In the genomic region with DNA sequence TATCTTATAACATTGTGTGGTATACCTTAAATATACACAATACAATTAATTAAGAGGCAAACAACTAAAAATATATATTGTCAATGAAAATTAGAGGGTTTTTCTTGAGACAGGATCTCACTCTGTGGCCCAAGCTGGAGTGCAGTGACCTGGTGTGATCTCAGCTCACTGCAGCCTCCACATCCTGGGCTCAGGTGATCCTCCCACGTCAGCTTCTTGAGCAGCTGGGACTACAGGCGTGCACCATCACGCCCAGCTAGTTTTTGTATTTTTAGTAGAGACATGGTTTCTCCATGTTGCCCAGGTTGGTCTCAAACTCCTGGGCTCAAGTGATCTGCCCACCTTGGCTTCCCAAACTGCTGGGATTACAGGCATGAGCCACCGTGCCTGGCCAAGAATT, we compare ENCODE assay signal across 6 cellular contexts.
DNase-seq lines count a peak whose midpoint lies in the region; ATAC-seq, FAIRE-seq and TF ChIP-seq lines count a peak whose summit lies in the region.
"Not testable (repeated sequence)": the region's sequence is repeated elsewhere in the genome, so short reads cannot be mapped to it uniquely, and the experiment has no call there.

No MANE protein-coding gene starts in this region.

- not testable (repeated sequence) for DNase-seq in GM12878 (ENCODE audit: low read depth, low spot score); keratinocyte (ENCODE audit: low read depth, low spot score)
- DNase-seq in mammary epithelial cell: peak; percentile 68
- peak; percentile 70 for DNase-seq in epithelial cell of esophagus (ENCODE audit: low read depth)

- not testable (repeated sequence) for TF ChIP-seq RAD21 in GM12878 (IDR thresholded peaks at IDR 0.05; ENCODE audit: insufficient read depth, low read depth, low read length)

- not testable (repeated sequence) for H3K36me3 ChIP-seq in BLaER1 treated with 17β-estradiol and CSF1 and Interleukin-3, amounts not matched to agents 10 nM and 100 nM; GM12878 (ENCODE audit: control insufficient read depth in 2 of 2, insufficient read depth in 2 of 2, low read length in 1 of 2); mammary epithelial cell (ENCODE audit: insufficient read depth, low read length); keratinocyte (ENCODE audit: control insufficient read depth in 2 of 2, extremely low read depth in 1 of 2, insufficient read depth in 2 of 2, low read length in 2 of 2)

- not testable (repeated sequence) for TF ChIP-seq CTCF in GM12878 (IDR thresholded peaks at IDR 0.05 in 2 of 3, conservative IDR thresholded peaks at IDR 0.05 in 1 of 3; ENCODE audit: control insufficient read depth in 2 of 3, extremely low read depth in 1 of 3, insufficient read depth in 1 of 3, low read depth in 3 of 3, low read length in 3 of 3); mammary epithelial cell (conservative IDR thresholded peaks at IDR 0.05 in 1 of 2, IDR thresholded peaks at IDR 0.05 in 1 of 2; ENCODE audit: extremely low read depth in 1 of 2, insufficient read depth in 1 of 2, low read depth in 1 of 2, low read length in 2 of 2); epithelial cell of esophagus (IDR thresholded peaks at IDR 0.05; ENCODE audit: insufficient read depth, low read depth, low read length, missing control alignments); keratinocyte (optimal IDR thresholded peaks at IDR 0.05 in 1 of 3, IDR thresholded peaks at IDR 0.05 in 1 of 3, conservative IDR thresholded peaks at IDR 0.05 in 1 of 3; ENCODE audit: extremely low read depth in 1 of 3, insufficient read depth in 2 of 3, low read length in 3 of 3)

- not testable (repeated sequence) for TF ChIP-seq POLR2A in GM12878 (IDR thresholded peaks at IDR 0.05; ENCODE audit: low read depth, low read length)

- BruUV-seq in GM12878 (replicated peaks; lab: Mats Ljungman, UMichigan); mammary epithelial cell (replicated peaks; lab: Mats Ljungman, UMichigan): not testable (repeated sequence)

- dilution Hi-C loops in mammary epithelial cell (cut with HindIII; ENCODE audit: low sequenced_read_pairs); keratinocyte (cut with MboI; ENCODE audit: extremely low pct_ligation_motif_present, low sequenced_read_pairs): not testable (repeated sequence)

- intact Hi-C loops in GM12878 (cut with micrococcal nuclease; ENCODE audit: unreplicated experiment): not testable (repeated sequence)
- intact Hi-C loops in mammary epithelial cell (cut with micrococcal nuclease): loop anchor here (2.0 to 10.0 kb wide), 2 partner anchors 131 to 155 kb away; no protein-coding TSS in a partner anchor

- not testable (repeated sequence) for H3K9ac ChIP-seq in BLaER1 treated with 17β-estradiol and CSF1 and Interleukin-3, amounts not matched to agents 10 nM and 100 nM; GM12878 (ENCODE audit: control insufficient read depth, insufficient read depth, low read length); mammary epithelial cell (ENCODE audit: insufficient read depth, low read length); keratinocyte (ENCODE audit: control insufficient read depth, extremely low read depth, insufficient read depth, low read length)

- not testable (repeated sequence) for H3K79me2 ChIP-seq in GM12878 (ENCODE audit: control insufficient read depth, insufficient read depth, low read length); mammary epithelial cell (ENCODE audit: insufficient read depth, low read length); keratinocyte (ENCODE audit: control insufficient read depth, insufficient read depth, low read length)

- in situ Hi-C loops in GM12878 (cut with MboI): not testable (repeated sequence)
- in situ Hi-C loops in mammary epithelial cell (cut with MboI; ENCODE audit: low sequenced_read_pairs in 2 of 2): loop anchor here in 1 of 2 donors (10.0 kb wide), 1 partner anchor 131 kb away; no protein-coding TSS in a partner anchor

- not testable (repeated sequence) for H2AFZ ChIP-seq in GM12878 (ENCODE audit: control insufficient read depth, low read depth, low read length); mammary epithelial cell (ENCODE audit: low read depth, low read length)
- peak overlapping the region; percentile 14 for H2AFZ ChIP-seq in keratinocyte (ENCODE audit: control insufficient read depth, low read length)

- SMC1A ChIA-PET in GM12878 (lab: Charles Lee; ENCODE audit: uncharacterized antibody, unreplicated experiment): interaction anchor here (1.1 to 2.0 kb wide), 8 partner anchors 10 to 116 kb away, joined by 3 to 7 read pairs (median 3); no protein-coding TSS in a partner anchor

- RAD21 ChIA-PET in GM12878 (lab: Charles Lee; ENCODE audit: unreplicated experiment): interaction anchor here (0.7 to 1.6 kb wide), 3 partner anchors 10 to 31 kb away, joined by 3 to 5 read pairs (median 4); no protein-coding TSS in a partner anchor

- not testable (repeated sequence) for H3K9me1 ChIP-seq in keratinocyte (ENCODE audit: control insufficient read depth, extremely low read depth, insufficient read depth, low read length)

- H3K4me3 ChIP-seq in BLaER1 treated with 17β-estradiol and CSF1 and Interleukin-3, amounts not matched to agents 10 nM and 100 nM; GM12878; mammary epithelial cell (replicated peaks in 1 of 3; ENCODE audit: insufficient read depth in 1 of 3, low read depth in 2 of 3, low read length in 3 of 3); epithelial cell of esophagus (ENCODE audit: low read length); keratinocyte (ENCODE audit: control insufficient read depth in 2 of 3, extremely low read depth in 1 of 3, insufficient read depth in 2 of 3, low read depth in 1 of 3, low read length in 3 of 3): not testable (repeated sequence)

- CTCF ChIA-PET in GM12878 (lab: Yijun Ruan, JAX): interaction anchor here (0.8 to 1.3 kb wide), 3 partner anchors 10 to 144 kb away, joined by 3 to 4 read pairs (median 4); no protein-coding TSS in a partner anchor
- CTCF ChIA-PET in mammary epithelial cell (lab: Charles Lee; ENCODE audit: low non-redundant PET): not testable (repeated sequence)

- H3K4me1 ChIP-seq in BLaER1 treated with 17β-estradiol and CSF1 and Interleukin-3, amounts not matched to agents 10 nM and 100 nM: peaks cover 0 to 12% (median 10%) of the 10 kb centered on the region in 10 experiments; a peak in 13 of 20 replicates
- H3K4me1 ChIP-seq in GM12878 (ENCODE audit: control insufficient read depth, insufficient read depth, low read length); mammary epithelial cell (ENCODE audit: insufficient read depth, low read length); keratinocyte (ENCODE audit: control insufficient read depth, extremely low read depth, insufficient read depth, low read length): not testable (repeated sequence)

- FAIRE-seq in GM12878 (lab: Jason Lieb, UNC); keratinocyte (lab: Jason Lieb, UNC): not testable (repeated sequence)

- peak overlapping the region in 9 of 11 experiments; percentile 3 to 72 (median 52); a peak in 14 of 22 replicates for H3K4me2 ChIP-seq in BLaER1 treated with 17β-estradiol and CSF1 and Interleukin-3, amounts not matched to agents 10 nM and 100 nM
- H3K4me2 ChIP-seq in GM12878 (ENCODE audit: control insufficient read depth, insufficient read depth): not testable (repeated sequence)
- H3K4me2 ChIP-seq in mammary epithelial cell (ENCODE audit: insufficient read depth, low read depth, low read length): peak overlapping the region; percentile 26
- peak overlapping the region; percentile 25 for H3K4me2 ChIP-seq in keratinocyte (ENCODE audit: control insufficient read depth, extremely low read depth, insufficient read depth, low read depth, low read length)

- H3K27ac ChIP-seq in BLaER1 treated with 17β-estradiol and CSF1 and Interleukin-3, amounts not matched to agents 10 nM and 100 nM: peak overlapping the region in 8 of 11 experiments; percentile 10 to 59 (median 36); a peak in 12 of 22 replicates
- not testable (repeated sequence) for H3K27ac ChIP-seq in GM12878 (ENCODE audit: control insufficient read depth, insufficient read depth); keratinocyte (ENCODE audit: control insufficient read depth, insufficient read depth, low read length)
- H3K27ac ChIP-seq in mammary epithelial cell (ENCODE audit: insufficient read depth, low read depth, low read length): peak overlapping the region; percentile 37

- H3K27me3 ChIP-seq in BLaER1 treated with 17β-estradiol and CSF1 and Interleukin-3, amounts not matched to agents 10 nM and 100 nM; GM12878 (replicated peaks in 1 of 2; ENCODE audit: control insufficient read depth in 2 of 2, insufficient read depth in 2 of 2, low read length in 1 of 2); mammary epithelial cell (ENCODE audit: insufficient read depth, low read length); keratinocyte (ENCODE audit: control insufficient read depth, extremely low read depth, insufficient read depth, low read length): not testable (repeated sequence)

- not testable (repeated sequence) for TF ChIP-seq EP300 in GM12878 (IDR thresholded peaks at IDR 0.05; ENCODE audit: borderline replicate concordance in 1 of 2, control insufficient read depth in 1 of 2, low read depth in 2 of 2, low read length in 2 of 2)

- H3K9me3 ChIP-seq in BLaER1 treated with 17β-estradiol and CSF1 and Interleukin-3, amounts not matched to agents 10 nM and 100 nM (replicated peaks in 1 of 11): peaks cover 11 to 24% (median 20%) of the 10 kb centered on the region in 11 experiments
- not testable (repeated sequence) for H3K9me3 ChIP-seq in GM12878 (replicated peaks; ENCODE audit: control insufficient read depth, insufficient read depth, low read length); mammary epithelial cell (replicated peaks; ENCODE audit: insufficient read depth, low read length); keratinocyte (ENCODE audit: control insufficient read depth, low read depth, low read length)

- WGBS in GM12878 (ENCODE audit: insufficient coverage, insufficient replicate concordance, low lambda C conversion rate, missing lambda C conversion rate): 6% methylated on average over 4 of the region's 4 CpGs
- 56% methylated on average over 4 of the region's 4 CpGs for WGBS in mammary epithelial cell (ENCODE audit: low coverage, missing lambda C conversion rate)

- peak; percentile 46 for ATAC-seq in HG02885 (IDR thresholded peaks at IDR 0.05; ENCODE audit: poor library complexity, unreplicated experiment)
- peak; percentile 55 for ATAC-seq in GM12878

- not testable (repeated sequence) for H4K20me1 ChIP-seq in BLaER1 treated with 17β-estradiol and CSF1 and Interleukin-3, amounts not matched to agents 10 nM and 100 nM; GM12878 (ENCODE audit: control insufficient read depth, insufficient read depth); mammary epithelial cell (ENCODE audit: insufficient read depth, low read length); keratinocyte (ENCODE audit: control insufficient read depth, extremely low read depth, insufficient read depth, low read length)

- POLR2A ChIA-PET in GM12878 (lab: Charles Lee): not testable (repeated sequence)
